In the genomic region with DNA sequence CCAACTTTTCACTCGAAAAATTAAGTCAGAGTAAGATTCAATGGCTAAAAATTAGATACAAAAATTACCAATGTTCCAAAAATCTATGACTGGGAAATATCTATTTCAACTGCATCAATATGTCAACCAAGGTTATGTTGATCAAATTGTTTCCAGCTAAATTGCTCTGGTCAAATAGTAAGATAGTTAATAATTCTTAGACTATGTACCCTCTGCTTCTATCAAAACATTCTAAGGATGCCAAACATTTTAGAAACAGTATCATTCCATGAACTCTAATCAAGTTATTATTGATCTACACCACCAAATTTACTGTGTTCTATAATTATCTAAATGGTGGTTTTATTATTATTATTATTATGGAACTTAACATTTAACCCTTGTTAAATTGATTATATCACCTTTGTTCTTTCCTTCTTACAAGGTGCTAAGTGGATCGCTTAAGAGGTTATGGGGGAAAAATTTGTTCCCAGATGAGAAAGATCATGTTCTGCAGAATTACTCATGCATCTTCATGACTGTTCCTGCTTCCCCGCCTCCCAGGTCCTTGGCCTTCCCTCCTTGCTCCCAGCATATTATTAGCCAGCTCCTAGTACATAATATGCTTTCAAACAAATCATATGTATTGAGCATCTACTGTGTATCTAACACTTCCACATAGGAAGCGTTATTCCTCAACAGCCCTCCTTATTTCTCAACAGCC, we compare ENCODE assay signal across 22 cellular contexts.
DNase-seq lines count a peak whose midpoint lies in the region; ATAC-seq lines count a peak whose summit lies in the region.
"Had no signal": no experiment of that assay in that cellular context is flagged by ENCODE, and none has a peak within 500 bp of the region (broad histone marks: within the 10 kb centered on the region; RNA-seq: fewer than 3 reads in every experiment).

No MANE protein-coding gene starts in this region.

- H2BK12ac ChIP-seq in mesenchymal stem cell (ENCODE audit: low read length in 2 of 2): no peak overlapping the region

- peak overlapping the region; percentile 71 for H3K27ac ChIP-seq in mesenchymal stem cell (ENCODE audit: low read length, poor library complexity, severe bottlenecking)
- no peak overlapping the region for H3K27ac ChIP-seq in caudate nucleus (ENCODE audit: low read depth, low read length)
- H3K27ac ChIP-seq: esophagus squamous epithelium, uterus had no signal

- ATAC-seq in HG03469 (IDR thresholded peaks at IDR 0.05; ENCODE audit: unreplicated experiment) (no peak), HG02759 (IDR thresholded peaks at IDR 0.05; ENCODE audit: unreplicated experiment) (no peak)
- ATAC-seq: activated CD4-positive, alpha-beta T cell treated with anti-CD3 and anti-CD28 coated beads for 36 hours; activated T-cell treated with anti-CD3 and anti-CD28 coated beads, Interleukin-2, amount 50 U/mL, for 72 hours; effector memory CD8-positive, alpha-beta T cell had no signal

- H3K4me3 ChIP-seq in mesenchymal stem cell (ENCODE audit: insufficient read depth in 1 of 2, low read depth in 1 of 2, low read length in 2 of 2): no peak overlapping the region
- H3K4me3 ChIP-seq: esophagus squamous epithelium, lung, uterus had no signal

- WGBS in mesenchymal stem cell: 100% methylated on average over 2 of the region's 4 CpGs

- no peaks in the 10 kb centered on the region for H3K36me3 ChIP-seq in mesenchymal stem cell (ENCODE audit: control insufficient read depth in 1 of 2, insufficient read depth in 2 of 2, low read depth in 1 of 2, low read length in 2 of 2)
- H3K36me3 ChIP-seq: esophagus squamous epithelium, uterus had no signal

- no peak overlapping the region for H4K8ac ChIP-seq in mesenchymal stem cell (ENCODE audit: low read length)

- peak overlapping the region; percentile 87 for H3K9ac ChIP-seq in mesenchymal stem cell (ENCODE audit: low read length)

- H2BK120ac ChIP-seq in mesenchymal stem cell (ENCODE audit: low read depth, low read length): no peak overlapping the region

- no peaks in the 10 kb centered on the region for H3K79me1 ChIP-seq in mesenchymal stem cell (replicated peaks; ENCODE audit: low read length, poor library complexity, severe bottlenecking)

- H3K4ac ChIP-seq in mesenchymal stem cell (ENCODE audit: low read depth in 1 of 2, low read length in 2 of 2): no peak overlapping the region

- no peak overlapping the region for H3K4me2 ChIP-seq in mesenchymal stem cell (ENCODE audit: low read length, poor library complexity, severe bottlenecking)

- H3K14ac ChIP-seq in mesenchymal stem cell (ENCODE audit: low read length in 2 of 2): no peak overlapping the region

- peak; percentile 39 for DNase-seq in AG20443 (ENCODE audit: low spot score)
- peak; percentile 57 for DNase-seq in HS-27A (ENCODE audit: low read depth)
- DNase-seq in fibroblast of gingiva (ENCODE audit: low read depth): peak; percentile 4
- no peak for DNase-seq in mesenchymal stem cell
- no peak for DNase-seq in caudate nucleus (lab: John Stamatoyannopoulos, UW)
- DNase-seq in globus pallidus (ENCODE audit: low spot score): no peak
- DNase-seq: activated CD4-positive, alpha-beta T cell treated with anti-CD3 and anti-CD28 coated beads for 36 hours; activated T-cell treated with anti-CD3 and anti-CD28 coated beads, Interleukin-2, amount 50 U/mL, for 72 hours; DMS53; effector memory CD8-positive, alpha-beta T cell; esophagus squamous epithelium; head of caudate nucleus; NCI-H1417 treated with DMSO at 0.1 percent for 48 hours; NCI-H2171; NCI-H526 treated with DMSO at 0.1 percent for 48 hours; occipital lobe; Right ventricle myocardium superior; stimulated activated CD4-positive, alpha-beta T cell treated with anti-CD3 and anti-CD28 coated beads, Interleukin-15, amount 100 ng/mL, for 24 hours; uterus had no signal

- H2AFZ ChIP-seq in mesenchymal stem cell (ENCODE audit: low read depth, low read length): no peak overlapping the region

- H2BK5ac ChIP-seq in mesenchymal stem cell (ENCODE audit: low read depth, low read length, poor library complexity, severe bottlenecking): peak overlapping the region; percentile 92

- no peaks in the 10 kb centered on the region for H3K4me1 ChIP-seq in mesenchymal stem cell (ENCODE audit: control insufficient read depth, insufficient read depth, low read depth, low read length)
- H3K4me1 ChIP-seq: uterus had no signal

- no peak overlapping the region for H4K91ac ChIP-seq in mesenchymal stem cell (ENCODE audit: low read length)

- H3K18ac ChIP-seq in mesenchymal stem cell (ENCODE audit: low read depth in 1 of 2, low read length in 2 of 2): no peak overlapping the region

- no peak overlapping the region for H2AK5ac ChIP-seq in mesenchymal stem cell (ENCODE audit: low read length, severe bottlenecking)

- no peak overlapping the region for H2BK15ac ChIP-seq in mesenchymal stem cell (ENCODE audit: low read depth, poor library complexity, severe bottlenecking)

- H3K27me3 ChIP-seq in mesenchymal stem cell (ENCODE audit: control insufficient read depth in 1 of 2, insufficient read depth in 1 of 2, low read length in 2 of 2): no peaks in the 10 kb centered on the region
- H3K27me3 ChIP-seq: esophagus squamous epithelium, uterus had no signal

- H3K9me3 ChIP-seq in mesenchymal stem cell (ENCODE audit: control insufficient read depth, low read length): no peaks in the 10 kb centered on the region
- H3K9me3 ChIP-seq: esophagus squamous epithelium, uterus had no signal

- no peak overlapping the region for H3K23ac ChIP-seq in mesenchymal stem cell (ENCODE audit: low read length in 2 of 2)

Comparison
In these comparisons a context has a peak if more than half of its experiments do, and no peak if none do; other contexts are left out.
1. DNase-seq: peak in AG20443 (single experiment), HS-27A (single experiment) and fibroblast of gingiva (single experiment); none in mesenchymal stem cell (single experiment), caudate nucleus (0 of 61) and globus pallidus (single experiment).